In the genomic region with DNA sequence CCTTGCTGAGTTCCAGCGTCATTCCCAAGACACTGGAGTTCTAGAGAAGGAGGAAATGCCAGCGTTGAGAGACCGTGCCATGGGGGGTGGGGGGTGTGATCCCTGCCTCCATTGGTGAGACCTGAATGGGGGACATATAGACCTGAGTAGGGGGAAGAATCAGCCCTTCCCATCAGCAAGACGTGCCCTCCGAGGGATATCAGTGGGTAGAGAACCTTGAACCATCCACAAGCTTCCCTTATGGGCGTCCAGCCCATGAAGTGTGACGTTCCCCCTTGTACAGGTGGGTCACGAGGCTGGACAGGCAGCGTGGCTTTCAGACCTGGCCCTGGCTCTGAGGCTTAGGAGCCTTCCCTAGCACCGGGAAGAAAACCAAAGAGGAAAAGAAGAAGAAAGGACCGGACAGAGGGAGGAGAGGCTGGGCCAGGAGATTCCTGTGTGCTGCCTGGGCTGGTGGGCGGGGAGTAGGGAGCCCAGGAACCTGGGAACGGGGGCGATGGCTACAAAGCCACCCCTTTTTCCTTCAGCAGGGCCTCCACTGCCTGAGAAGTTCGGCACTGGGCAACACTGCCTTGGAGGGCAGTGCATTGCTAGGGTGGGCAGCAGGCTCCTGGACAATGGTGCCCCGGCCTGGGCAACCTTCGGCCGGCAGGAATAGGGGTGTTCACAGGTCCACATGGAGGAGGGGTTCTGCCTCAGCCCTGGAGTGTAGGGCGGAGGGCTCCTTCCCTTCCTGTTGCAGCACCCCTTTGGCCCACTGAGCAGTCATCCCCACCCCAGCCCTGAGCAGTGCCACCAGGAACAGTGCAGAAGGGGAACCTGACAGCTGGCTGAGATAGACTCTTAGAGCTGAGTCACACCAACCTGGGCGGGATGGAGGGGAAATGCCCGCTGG, we compare ENCODE assay signal across 31 cellular contexts. TPM values are rescaled to one million over a fixed set of nuclear protein-coding genes. Genes with fewer than 3 reads are reported as not detected.
DNase-seq lines count a peak whose midpoint lies in the region; ATAC-seq and TF ChIP-seq lines count a peak whose summit lies in the region.
"Had no signal": no experiment of that assay in that cellular context is flagged by ENCODE, and none has a peak within 500 bp of the region (broad histone marks: within the 10 kb centered on the region; RNA-seq: fewer than 3 reads in every experiment).

No MANE protein-coding gene starts in this region.

- TF ChIP-seq POLR2A in vagina (IDR thresholded peaks at IDR 0.05) (no peak), upper lobe of left lung (IDR thresholded peaks at IDR 0.05) (no peak)

- intact Hi-C loops in naive thymus-derived CD4-positive, alpha-beta T cell (cut with micrococcal nuclease), result no loop called here
- intact Hi-C loops in vagina (cut with DNase I), result no loop called here

- POLR2A ChIA-PET in naive thymus-derived CD4-positive, alpha-beta T cell (lab: Charles Lee), result no interaction called here

- DNase-seq in activated CD8-positive, alpha-beta memory T cell treated with anti-CD3 and anti-CD28 coated beads for 24 hours, result peak; percentile 19
- DNase-seq in activated CD8-positive, alpha-beta memory T cell treated with anti-CD3 and anti-CD28 coated beads, Interleukin-2, amount 50 U/mL, for 4 hours, result no peak
- DNase-seq in activated CD8-positive, alpha-beta memory T cell treated with anti-CD3 and anti-CD28 coated beads, Interleukin-2, amount 50 U/mL, for 48 hours, result peak; percentile 32
- peak in 1 of 9 donors; percentile 16 for DNase-seq in naive thymus-derived CD4-positive, alpha-beta T cell
- DNase-seq in vagina (ENCODE audit: extremely low spot score in 2 of 2) (peak; percentile 71 to 79), upper lobe of left lung (no peak)
- DNase-seq: activated CD8-positive, alpha-beta T cell treated with anti-CD3 and anti-CD28 coated beads for 36 hours; activated gamma-delta T cell treated with Interleukin-2 at 50 U/mL for 16 hours; activated T-cell treated with anti-CD3 and anti-CD28 coated beads, Interleukin-2, amount 50 U/mL, for 1 hour; cerebellar nuclear complex; DMS79 treated with DMSO at 0.1 percent for 48 hours; GF-D8; KBM-7; left ventricle myocardium inferior; MG63; midbrain; naive thymus-derived CD8-positive, alpha-beta T cell; NCI-H1417 treated with DMSO at 0.1 percent for 48 hours; NCI-H2107; NCI-H510A; pancreas; SK-N-SH; stimulated activated CD4-positive, alpha-beta T cell treated with anti-CD3 and anti-CD28 coated beads, Interleukin-4, amount 100 ng/mL, for 24 hours; stimulated activated naive B cell treated with anti-CD40 and anti-IgM and Interleukin-4, amounts not matched to agents 10 μg/mL and 1 μg/mL and 100 μg/mL, for 72 hours had no signal

- CTCF ChIA-PET in naive thymus-derived CD4-positive, alpha-beta T cell (lab: Charles Lee), result interaction anchor here (0.5 to 0.7 kb wide), 2 partner anchors 9 to 386 kb away, joined by 3 read pairs; no protein-coding TSS in a partner anchor

- no peaks in the 10 kb centered on the region for H3K27me3 ChIP-seq in naive thymus-derived CD4-positive, alpha-beta T cell (ENCODE audit: control insufficient read depth in 2 of 2, insufficient read depth in 2 of 2, low read length in 2 of 2)
- H3K27me3 ChIP-seq in vagina (no peaks in the 10 kb centered on the region), upper lobe of left lung (peaks cover 0 to under 1% (median 0%) of the 10 kb centered on the region in 4 donors)
- H3K27me3 ChIP-seq: adrenal gland, MG63, pancreas, right lobe of liver had no signal

- no peaks in the 10 kb centered on the region for H3K36me3 ChIP-seq in naive thymus-derived CD4-positive, alpha-beta T cell (ENCODE audit: control insufficient read depth in 2 of 3, insufficient read depth in 3 of 3, low read length in 3 of 3)
- H3K36me3 ChIP-seq in vagina (no peaks in the 10 kb centered on the region), upper lobe of left lung (no peaks in the 10 kb centered on the region)
- H3K36me3 ChIP-seq: adrenal gland, left ventricle myocardium inferior, MG63, pancreas, right lobe of liver had no signal

- peaks cover 0 to 2% (median 0%) of the 10 kb centered on the region in 7 donors for H3K4me1 Mint-ChIP-seq in naive thymus-derived CD4-positive, alpha-beta T cell
- H3K4me1 Mint-ChIP-seq: stimulated activated naive B cell treated with anti-CD40 and anti-IgM and Interleukin-4, amounts not matched to agents 10 μg/mL and 1 μg/mL and 100 μg/mL, for 72 hours had no signal

- H3K4me1 ChIP-seq in naive thymus-derived CD4-positive, alpha-beta T cell (ENCODE audit: control insufficient read depth in 2 of 2, insufficient read depth in 2 of 2, low read length in 2 of 2), result no peaks in the 10 kb centered on the region
- H3K4me1 ChIP-seq in vagina, result no peaks in the 10 kb centered on the region
- no peaks in the 10 kb centered on the region for H3K4me1 ChIP-seq in upper lobe of left lung
- H3K4me1 ChIP-seq: adrenal gland, left ventricle myocardium inferior, pancreas, right lobe of liver had no signal

- WGBS in upper lobe of left lung, 2 donors, result 83 to 85% methylated on average over 17 to 21 of the region's 21 CpGs

- no peak for TF ChIP-seq EP300 in upper lobe of left lung (IDR thresholded peaks at IDR 0.05)

- no peaks in the 10 kb centered on the region for H3K9me3 ChIP-seq in naive thymus-derived CD4-positive, alpha-beta T cell (ENCODE audit: control insufficient read depth in 2 of 3, low read length in 3 of 3)
- H3K9me3 ChIP-seq in vagina, result no peaks in the 10 kb centered on the region
- H3K9me3 ChIP-seq in upper lobe of left lung, result no peaks in the 10 kb centered on the region
- H3K9me3 ChIP-seq: adrenal gland, left ventricle myocardium inferior, MG63, pancreas, right lobe of liver, SK-N-SH had no signal

- H3K27ac ChIP-seq in naive thymus-derived CD4-positive, alpha-beta T cell (ENCODE audit: low read depth, low read length), result no peak overlapping the region
- no peak overlapping the region for H3K27ac ChIP-seq in vagina
- no peak overlapping the region for H3K27ac ChIP-seq in upper lobe of left lung
- H3K27ac ChIP-seq: adrenal gland, left ventricle myocardium inferior, pancreas, right lobe of liver had no signal

- no peaks in the 10 kb centered on the region for H3K36me3 Mint-ChIP-seq in naive thymus-derived CD4-positive, alpha-beta T cell
- H3K36me3 Mint-ChIP-seq: brain had no signal

- TF ChIP-seq CTCF in vagina (IDR thresholded peaks at IDR 0.05) (no peak), upper lobe of left lung (IDR thresholded peaks at IDR 0.05) (no peak)

- no peak overlapping the region for H3K4me3 Mint-ChIP-seq in naive thymus-derived CD4-positive, alpha-beta T cell
- H3K4me3 Mint-ChIP-seq: activated CD8-positive, alpha-beta T cell treated with anti-CD3 and anti-CD28 coated beads for 36 hours; brain; naive thymus-derived CD8-positive, alpha-beta T cell; stimulated activated naive B cell treated with anti-CD40 and anti-IgM and Interleukin-4, amounts not matched to agents 10 μg/mL and 1 μg/mL and 100 μg/mL, for 72 hours; T-helper 1 cell treated with Interleukin-12 subunit alpha and Interleukin-12 subunit beta and Interleukin-4 antibody, amounts not matched to agents 30 μg/mL and 1 μg/mL, for 36 hours had no signal

- H3K9me3 Mint-ChIP-seq in naive thymus-derived CD4-positive, alpha-beta T cell, result peaks cover 0 to 1% (median 0%) of the 10 kb centered on the region in 11 donors
- H3K9me3 Mint-ChIP-seq: activated CD8-positive, alpha-beta T cell treated with anti-CD3 and anti-CD28 coated beads for 36 hours; brain; stimulated activated naive B cell treated with anti-CD40 and anti-IgM and Interleukin-4, amounts not matched to agents 10 μg/mL and 1 μg/mL and 100 μg/mL, for 72 hours; T-helper 1 cell treated with Interleukin-12 subunit alpha and Interleukin-12 subunit beta and Interleukin-4 antibody, amounts not matched to agents 30 μg/mL and 1 μg/mL, for 36 hours had no signal

- no peak overlapping the region for H3K4me3 ChIP-seq in naive thymus-derived CD4-positive, alpha-beta T cell (ENCODE audit: low read length)
- no peak overlapping the region for H3K4me3 ChIP-seq in vagina
- H3K4me3 ChIP-seq in upper lobe of left lung, result no peak overlapping the region
- H3K4me3 ChIP-seq: adrenal gland, left ventricle myocardium inferior, MG63, pancreas, right lobe of liver had no signal

- peaks cover 16 to 32% (median 23%) of the 10 kb centered on the region in 5 donors for H3K27me3 Mint-ChIP-seq in naive thymus-derived CD4-positive, alpha-beta T cell

- peak; percentile 41 for ATAC-seq in naive thymus-derived CD4-positive, alpha-beta T cell
- ATAC-seq in GM18858 (IDR thresholded peaks at IDR 0.05; ENCODE audit: unreplicated experiment) (no peak), HG02981 (IDR thresholded peaks at IDR 0.05; ENCODE audit: unreplicated experiment) (no peak), upper lobe of left lung (ENCODE audit: low FRiP score in 2 of 2) (no peak)
- ATAC-seq: activated CD8-positive, alpha-beta T cell treated with anti-CD3 and anti-CD28 coated beads for 36 hours; naive thymus-derived CD8-positive, alpha-beta T cell; pancreas; right lobe of liver had no signal

- no peak overlapping the region for H3K27ac Mint-ChIP-seq in naive thymus-derived CD4-positive, alpha-beta T cell
- H3K27ac Mint-ChIP-seq: activated CD8-positive, alpha-beta T cell treated with anti-CD3 and anti-CD28 coated beads for 36 hours; brain; naive thymus-derived CD8-positive, alpha-beta T cell; stimulated activated naive B cell treated with anti-CD40 and anti-IgM and Interleukin-4, amounts not matched to agents 10 μg/mL and 1 μg/mL and 100 μg/mL, for 72 hours; T-helper 1 cell treated with Interleukin-12 subunit alpha and Interleukin-12 subunit beta and Interleukin-4 antibody, amounts not matched to agents 30 μg/mL and 1 μg/mL, for 36 hours had no signal

RNA-seq across cellular contexts. Expression of a gene that starts 7.2 kb away (rescaled TPM):
- 10 to 100 TPM; 33.6 to 82.4 (median 61.8) TPM for total RNA-seq in naive thymus-derived CD4-positive, alpha-beta T cell
- polyA plus RNA-seq in naive thymus-derived CD4-positive, alpha-beta T cell, result 10 to 100 TPM; 16.1 to 28.1 TPM
- 11.0 TPM for total RNA-seq in vagina
- total RNA-seq in upper lobe of left lung, result 10 to 100 TPM; 15.2 to 36.1 (median 23.3) TPM
- total RNA-seq: glomerular endothelial cell had no signal

Comparison
In these comparisons a context has a peak if more than half of its experiments do, and no peak if none do; other contexts are left out.
1. DNase-seq: peak in activated CD8-positive, alpha-beta memory T cell treated with anti-CD3 and anti-CD28 coated beads for 24 hours (single experiment), activated CD8-positive, alpha-beta memory T cell treated with anti-CD3 and anti-CD28 coated beads, Interleukin-2, amount 50 U/mL, for 48 hours (single experiment) and vagina (2 of 2); none in activated CD8-positive, alpha-beta memory T cell treated with anti-CD3 and anti-CD28 coated beads, Interleukin-2, amount 50 U/mL, for 4 hours (single experiment) and upper lobe of left lung (0 of 2).